22 cellular contexts compared by ENCODE assay signal in the genomic region with DNA sequence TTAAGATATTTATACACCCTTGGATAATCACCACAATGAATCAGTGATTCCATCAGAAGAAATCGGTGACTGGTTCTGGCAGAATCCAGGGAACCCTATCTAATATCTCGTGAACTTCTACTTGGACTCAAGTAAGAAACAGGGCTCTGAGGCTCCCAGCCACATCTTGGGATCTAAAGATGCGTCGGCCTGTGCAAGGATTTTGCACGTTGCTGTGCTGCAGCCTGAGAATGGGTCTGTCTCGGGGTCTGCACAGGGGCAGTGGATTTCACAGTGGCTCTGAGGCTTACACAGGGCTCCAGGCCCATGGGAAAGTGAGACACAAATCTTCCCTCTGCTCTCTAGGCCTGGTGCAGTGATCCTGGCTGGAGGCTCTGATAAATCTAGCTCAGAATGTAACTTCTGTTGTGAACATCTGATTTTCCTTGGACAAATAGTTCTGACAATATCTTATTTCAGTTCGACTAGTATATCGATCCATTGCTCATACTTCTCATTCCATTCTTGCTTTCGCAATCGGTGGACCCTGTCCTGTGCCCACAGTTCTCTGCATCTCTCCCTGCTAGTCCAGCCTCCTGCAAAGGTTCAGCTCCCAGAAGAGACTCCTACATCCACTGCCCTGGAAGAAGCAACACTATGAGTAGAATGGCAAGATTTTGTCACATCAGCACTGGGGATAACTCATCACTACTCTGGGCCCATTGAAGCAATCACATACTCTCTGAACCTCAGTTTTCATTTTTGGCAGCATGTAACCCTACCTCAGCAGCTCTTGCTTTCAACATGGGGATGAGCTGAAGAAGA.
"Had no signal": no experiment of that assay in that cellular context is flagged by ENCODE, and none has a peak within 500 bp of the region (broad histone marks: within the 10 kb centered on the region; RNA-seq: fewer than 3 reads in every experiment).

No MANE protein-coding gene starts in this region.

- H3K4me1 ChIP-seq: neural progenitor cell, prostate gland, transverse colon, uterus had no signal

- H3K36me3 Mint-ChIP-seq: activated naive CD4-positive, alpha-beta T cell treated with anti-CD3 and anti-CD28 coated beads, Interleukin-2, amount 10 ng/mL, durations not matched to agents 7 days and 5 days; naive thymus-derived CD4-positive, alpha-beta T cell; neural progenitor cell; stimulated activated effector memory CD8-positive, alpha-beta T cell treated with anti-CD3 and anti-CD28 coated beads, Interleukin-12 subunit alpha, Interleukin-12 subunit beta, amount 100 ng/mL, for 72 hours had no signal

- FAIRE-seq: endometrium, keratinocyte, small intestine had no signal

- H3K27me3 ChIP-seq: ovary, uterus had no signal

- ATAC-seq: activated naive CD8-positive, alpha-beta T cell treated with anti-CD3 and anti-CD28 coated beads, Interleukin-2, amount 50 U/mL, for 24 hours; activated T-cell treated with anti-CD3 and anti-CD28 coated beads, Interleukin-2, amount 50 U/mL, for 4 hours; naive thymus-derived CD4-positive, alpha-beta T cell; stimulated activated effector memory CD8-positive, alpha-beta T cell treated with anti-CD3 and anti-CD28 coated beads, Interleukin-12 subunit alpha, Interleukin-12 subunit beta, amount 100 ng/mL, for 72 hours had no signal

- H2AFZ ChIP-seq: neural progenitor cell had no signal

- H3K4me2 ChIP-seq: neural progenitor cell had no signal

- H3K9ac ChIP-seq: neural progenitor cell had no signal

- H3K9me3 ChIP-seq: ovary, prostate gland, transverse colon, uterus had no signal

- H3K4me1 Mint-ChIP-seq: neural progenitor cell had no signal

- H3K27ac Mint-ChIP-seq: activated naive CD4-positive, alpha-beta T cell treated with anti-CD3 and anti-CD28 coated beads, Interleukin-2, amount 10 ng/mL, durations not matched to agents 7 days and 5 days; activated naive CD8-positive, alpha-beta T cell treated with anti-CD3 and anti-CD28 coated beads, Interleukin-2, amount 50 U/mL, for 24 hours; naive thymus-derived CD4-positive, alpha-beta T cell; neural progenitor cell; stimulated activated effector memory CD8-positive, alpha-beta T cell treated with anti-CD3 and anti-CD28 coated beads, Interleukin-12 subunit alpha, Interleukin-12 subunit beta, amount 100 ng/mL, for 72 hours had no signal

- H3K36me3 ChIP-seq: neural progenitor cell, ovary, prostate gland, transverse colon, uterus had no signal

- H3K27ac ChIP-seq: neural progenitor cell, ovary, prostate gland, transverse colon, uterus had no signal

- H3K4me3 Mint-ChIP-seq: activated naive CD4-positive, alpha-beta T cell treated with anti-CD3 and anti-CD28 coated beads, Interleukin-2, amount 10 ng/mL, durations not matched to agents 7 days and 5 days; activated naive CD8-positive, alpha-beta T cell treated with anti-CD3 and anti-CD28 coated beads, Interleukin-2, amount 50 U/mL, for 24 hours; activated T-cell treated with anti-CD3 and anti-CD28 coated beads, Interleukin-2, amount 50 U/mL, for 4 hours; naive thymus-derived CD4-positive, alpha-beta T cell; neural progenitor cell; stimulated activated effector memory CD8-positive, alpha-beta T cell treated with anti-CD3 and anti-CD28 coated beads, Interleukin-12 subunit alpha, Interleukin-12 subunit beta, amount 100 ng/mL, for 72 hours had no signal

- DNase-seq: activated CD4-positive, alpha-beta T cell treated with anti-CD3 and anti-CD28 coated beads for 4 hours; activated CD4-positive, alpha-beta T cell treated with anti-CD3 and anti-CD28 coated beads, Interleukin-2, amount 50 U/mL, for 48 hours; activated CD4-positive, CD25-positive, alpha-beta regulatory T cell; activated CD8-positive, alpha-beta memory T cell treated with anti-CD3 and anti-CD28 coated beads, Interleukin-2, amount 50 U/mL, for 48 hours; activated naive CD4-positive, alpha-beta T cell treated with anti-CD3 and anti-CD28 coated beads, Interleukin-2, amount 10 ng/mL, durations not matched to agents 7 days and 5 days; activated naive CD8-positive, alpha-beta T cell treated with anti-CD3 and anti-CD28 coated beads, Interleukin-2, amount 50 U/mL, for 24 hours; activated T-cell treated with anti-CD3 and anti-CD28 coated beads, Interleukin-2, amount 50 U/mL, for 4 hours; effector CD4-positive, alpha-beta T cell; foreskin fibroblast; naive thymus-derived CD4-positive, alpha-beta T cell; ovary; small intestine; stimulated activated CD4-positive, alpha-beta T cell treated with anti-CD3 and anti-CD28 coated beads, Interleukin-2, amount 100 ng/mL, for 24 hours; T1000; transverse colon; uterus had no signal

- H3K9me3 Mint-ChIP-seq: activated naive CD4-positive, alpha-beta T cell treated with anti-CD3 and anti-CD28 coated beads, Interleukin-2, amount 10 ng/mL, durations not matched to agents 7 days and 5 days; activated naive CD8-positive, alpha-beta T cell treated with anti-CD3 and anti-CD28 coated beads, Interleukin-2, amount 50 U/mL, for 24 hours; activated T-cell treated with anti-CD3 and anti-CD28 coated beads, Interleukin-2, amount 50 U/mL, for 4 hours; naive thymus-derived CD4-positive, alpha-beta T cell; neural progenitor cell; stimulated activated effector memory CD8-positive, alpha-beta T cell treated with anti-CD3 and anti-CD28 coated beads, Interleukin-12 subunit alpha, Interleukin-12 subunit beta, amount 100 ng/mL, for 72 hours had no signal

- H3K4me3 ChIP-seq: lung, neural progenitor cell, ovary, prostate gland, transverse colon, uterus had no signal
